In genomic region chr1:21887796-21888195, GRCh38 we compare ENCODE assay signal across 27 cellular contexts.
"Had no signal": no experiment of that assay in that cellular context is flagged by ENCODE, and none has a peak within 500 bp of the region (broad histone marks: within the 10 kb centered on the region; RNA-seq: fewer than 3 reads in every experiment).

No MANE protein-coding gene starts in this region.

- H3K9me3 Mint-ChIP-seq: mesothelial cell of epicardium; natural killer cell; nephron progenitor cell; neural progenitor cell; stimulated activated naive CD8-positive, alpha-beta T cell treated with anti-CD3 and anti-CD28 coated beads, Interleukin-15, Interleukin-2, amounts not matched to agents 100 ng/mL and 50 ng/mL, for 24 hours had no signal

- H3K4me1 Mint-ChIP-seq: mesothelial cell of epicardium, naive B cell, nephron progenitor cell, neural progenitor cell had no signal

- H3K9me3 ChIP-seq: lower lobe of right lung, ovary, prostate gland, suprapubic skin, thoracic aorta, tibial artery, upper lobe of right lung had no signal

- DNase-seq: hippocampal formation; kidney glomerular epithelial cell; left cardiac atrium; left ventricle myocardium superior; lower lobe of right lung; mammary epithelial cell; mesendoderm; naive B cell; natural killer cell; nephron progenitor cell; retina; stimulated activated CD4-positive, alpha-beta T cell treated with anti-CD3 and anti-CD28 coated beads, Interleukin-1b, Interleukin-23, amount 100 ng/mL, for 48 hours; stimulated activated CD4-positive, alpha-beta T cell treated with anti-CD3 and anti-CD28 coated beads, Interleukin-4, amount 100 ng/mL, for 1 hour; stimulated activated naive CD4-positive, alpha-beta T cell; tibial artery; trophoblast cell; upper lobe of right lung had no signal

- H3K36me3 ChIP-seq: neural progenitor cell, ovary had no signal

- H3K4me1 ChIP-seq: lower lobe of right lung, neural progenitor cell, prostate gland, suprapubic skin, upper lobe of right lung had no signal

- H3K9ac ChIP-seq: neural progenitor cell had no signal

- ATAC-seq: left cardiac atrium, left lobe of liver, left ventricle myocardium superior, natural killer cell, sciatic nerve had no signal

- H3K36me3 Mint-ChIP-seq: naive B cell, natural killer cell had no signal

- H3K27me3 Mint-ChIP-seq: naive B cell; stimulated activated naive CD8-positive, alpha-beta T cell treated with anti-CD3 and anti-CD28 coated beads, Interleukin-15, Interleukin-2, amounts not matched to agents 100 ng/mL and 50 ng/mL, for 24 hours had no signal

- H3K4me2 ChIP-seq: neural progenitor cell had no signal

- H3K27ac ChIP-seq: lower lobe of right lung, neural progenitor cell, ovary, prostate gland, skin epidermis, suprapubic skin, thoracic aorta, upper lobe of right lung had no signal

- H3K4me3 Mint-ChIP-seq: mesothelial cell of epicardium; naive B cell; natural killer cell; nephron progenitor cell; neural progenitor cell; stimulated activated naive CD8-positive, alpha-beta T cell treated with anti-CD3 and anti-CD28 coated beads, Interleukin-15, Interleukin-2, amounts not matched to agents 100 ng/mL and 50 ng/mL, for 24 hours had no signal

- H2AFZ ChIP-seq: neural progenitor cell had no signal

- H3K4me3 ChIP-seq: lower lobe of right lung, neural progenitor cell, ovary, prostate gland, skin epidermis, suprapubic skin, thoracic aorta, tibial artery, upper lobe of right lung had no signal

- H3K27me3 ChIP-seq: neural progenitor cell, ovary, suprapubic skin, tibial artery, upper lobe of right lung had no signal

- H3K27ac Mint-ChIP-seq: mesothelial cell of epicardium; naive B cell; natural killer cell; nephron progenitor cell; stimulated activated naive CD8-positive, alpha-beta T cell treated with anti-CD3 and anti-CD28 coated beads, Interleukin-15, Interleukin-2, amounts not matched to agents 100 ng/mL and 50 ng/mL, for 24 hours had no signal
